ENCODE assay signal across 9 cellular contexts in the genomic region with DNA sequence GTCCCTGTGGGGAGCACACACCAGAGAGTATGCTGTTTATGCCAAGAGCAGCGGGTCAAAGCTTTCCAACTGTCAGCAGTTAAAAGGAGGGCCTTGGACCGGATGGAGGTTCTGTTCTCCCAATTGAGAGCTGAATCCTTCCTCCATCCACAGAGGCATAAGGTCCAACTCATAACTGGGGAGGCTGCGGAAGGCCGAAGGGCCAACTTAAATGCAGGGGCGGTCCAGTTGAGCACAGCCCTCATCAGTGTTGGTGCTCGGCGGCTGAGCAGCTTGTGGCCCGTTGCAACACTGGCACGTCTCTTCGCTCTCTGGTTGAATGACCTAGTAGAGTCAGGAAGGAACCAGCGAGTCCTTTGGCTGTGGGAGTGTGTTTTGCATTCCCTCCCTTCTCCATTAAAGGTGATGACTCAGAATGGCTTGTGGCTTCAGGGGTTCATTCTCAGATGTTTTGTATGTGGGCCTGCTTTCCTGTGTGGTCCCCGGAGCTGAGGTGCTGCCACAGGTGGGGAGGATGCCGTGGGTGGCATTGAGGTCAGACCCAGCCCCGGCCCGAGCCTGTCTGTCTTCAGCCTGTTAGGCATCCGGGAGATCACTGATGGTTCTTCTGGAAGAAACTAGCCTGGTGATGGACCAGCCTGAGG. TPM values are rescaled to one million over a fixed set of nuclear protein-coding genes. Genes with fewer than 3 reads are reported as not detected.
DNase-seq lines count a peak whose midpoint lies in the region; ATAC-seq and TF ChIP-seq lines count a peak whose summit lies in the region.
"Had no signal": no experiment of that assay in that cellular context is flagged by ENCODE, and none has a peak within 500 bp of the region (broad histone marks: within the 10 kb centered on the region; RNA-seq: fewer than 3 reads in every experiment).

No MANE protein-coding gene starts in this region.

- H3K9me3 ChIP-seq in heart left ventricle, result no peaks in the 10 kb centered on the region

- CTCF ChIA-PET in activated CD8-positive, alpha-beta T cell treated with anti-CD3 and anti-CD28 coated beads for 36 hours (lab: Charles Lee), result interaction anchor here (1.0 to 4.9 kb wide), 7 partner anchors 12 to 133 kb away, joined by 3 to 47 read pairs (median 5); no protein-coding TSS in a partner anchor

- peaks cover 9% of the 10 kb centered on the region for H3K27me3 Mint-ChIP-seq in activated CD8-positive, alpha-beta T cell treated with anti-CD3 and anti-CD28 coated beads for 36 hours

- peaks cover 0 to 25% (median 4%) of the 10 kb centered on the region in 12 donors for H3K4me1 ChIP-seq in heart left ventricle

- H3K27me3 ChIP-seq in heart left ventricle, result no peaks in the 10 kb centered on the region

- peaks cover 0 to 54% (median 20%) of the 10 kb centered on the region in 9 donors for H3K36me3 ChIP-seq in heart left ventricle

- DNase-seq in activated CD4-positive, CD25-positive, alpha-beta regulatory T cell treated with anti-CD3 and anti-CD28 coated beads, Interleukin-2, amount 50 U/mL, for 16 hours (ENCODE audit: low read depth, low spot score), result peak; percentile 2
- no peak for DNase-seq in activated CD4-positive, CD25-positive, alpha-beta regulatory T cell (lab: John Stamatoyannopoulos, UW)
- peak; percentile 91 for DNase-seq in activated CD8-positive, alpha-beta T cell treated with anti-CD3 and anti-CD28 coated beads for 36 hours
- DNase-seq in heart left ventricle (peak in 3 of 5 donors; percentile 28 to 68 (median 50)), NCI-H1048 (lab: John Stamatoyannopoulos, UW) (no peak), GM20000 (ENCODE audit: low spot score) (no peak), foreskin fibroblast (no peak)
- peak; percentile 43 to 65 for DNase-seq in stimulated activated effector memory CD8-positive, alpha-beta T cell treated with anti-CD3 and anti-CD28 coated beads, Interleukin-12 subunit alpha, Interleukin-12 subunit beta, amount 100 ng/mL, for 72 hours (ENCODE audit: low spot score in 2 of 2)
- DNase-seq: naive B cell had no signal

- H3K4me1 Mint-ChIP-seq in activated CD8-positive, alpha-beta T cell treated with anti-CD3 and anti-CD28 coated beads for 36 hours (ENCODE audit: low read depth), result peaks cover 43% of the 10 kb centered on the region
- peaks cover 39% of the 10 kb centered on the region for H3K4me1 Mint-ChIP-seq in stimulated activated effector memory CD8-positive, alpha-beta T cell treated with anti-CD3 and anti-CD28 coated beads, Interleukin-12 subunit alpha, Interleukin-12 subunit beta, amount 100 ng/mL, for 72 hours

- intact Hi-C loops in activated CD8-positive, alpha-beta T cell treated with anti-CD3 and anti-CD28 coated beads for 36 hours (cut with micrococcal nuclease), result loop anchor here (5.0 kb wide), 1 partner anchor 42 kb away; no protein-coding TSS in a partner anchor
- intact Hi-C loops in heart left ventricle (cut with DNase I), result no loop called here

- ATAC-seq in activated CD8-positive, alpha-beta T cell treated with anti-CD3 and anti-CD28 coated beads for 36 hours, result peak; percentile 93
- ATAC-seq in heart left ventricle, result peak; percentile 40 to 76 (median 66)
- ATAC-seq in stimulated activated effector memory CD8-positive, alpha-beta T cell treated with anti-CD3 and anti-CD28 coated beads, Interleukin-12 subunit alpha, Interleukin-12 subunit beta, amount 100 ng/mL, for 72 hours, result peak; percentile 92

- no peaks in the 10 kb centered on the region for H3K36me3 Mint-ChIP-seq in activated CD8-positive, alpha-beta T cell treated with anti-CD3 and anti-CD28 coated beads for 36 hours (ENCODE audit: low read depth)
- peaks cover 6% of the 10 kb centered on the region for H3K36me3 Mint-ChIP-seq in stimulated activated effector memory CD8-positive, alpha-beta T cell treated with anti-CD3 and anti-CD28 coated beads, Interleukin-12 subunit alpha, Interleukin-12 subunit beta, amount 100 ng/mL, for 72 hours
- H3K36me3 Mint-ChIP-seq: naive B cell had no signal

- no peak overlapping the region for H3K27ac Mint-ChIP-seq in activated CD8-positive, alpha-beta T cell treated with anti-CD3 and anti-CD28 coated beads for 36 hours
- peak overlapping the region; percentile 21 for H3K27ac Mint-ChIP-seq in stimulated activated effector memory CD8-positive, alpha-beta T cell treated with anti-CD3 and anti-CD28 coated beads, Interleukin-12 subunit alpha, Interleukin-12 subunit beta, amount 100 ng/mL, for 72 hours

- H3K9me3 Mint-ChIP-seq in activated CD8-positive, alpha-beta T cell treated with anti-CD3 and anti-CD28 coated beads for 36 hours, result no peaks in the 10 kb centered on the region
- H3K9me3 Mint-ChIP-seq in stimulated activated effector memory CD8-positive, alpha-beta T cell treated with anti-CD3 and anti-CD28 coated beads, Interleukin-12 subunit alpha, Interleukin-12 subunit beta, amount 100 ng/mL, for 72 hours, result no peaks in the 10 kb centered on the region
- H3K9me3 Mint-ChIP-seq: naive B cell had no signal

- peak overlapping the region in 11 of 12 donors; percentile 28 to 66 (median 48) for H3K27ac ChIP-seq in heart left ventricle

- POLR2A ChIA-PET in activated CD8-positive, alpha-beta T cell treated with anti-CD3 and anti-CD28 coated beads for 36 hours (lab: Charles Lee), result interaction anchor here (1.3 to 2.3 kb wide), 4 partner anchors 21 to 141 kb away, joined by 3 to 7 read pairs (median 4); a partner anchor contains a TSS

- no peak for TF ChIP-seq POLR2A in heart left ventricle (IDR thresholded peaks at IDR 0.05)

- WGBS in heart left ventricle, 4 donors, result 78 to 85% (median 79%) methylated on average over 16 of the region's 16 CpGs

- H3K4me3 Mint-ChIP-seq in activated CD8-positive, alpha-beta T cell treated with anti-CD3 and anti-CD28 coated beads for 36 hours, result no peak overlapping the region
- peak overlapping the region; percentile 38 for H3K4me3 Mint-ChIP-seq in stimulated activated effector memory CD8-positive, alpha-beta T cell treated with anti-CD3 and anti-CD28 coated beads, Interleukin-12 subunit alpha, Interleukin-12 subunit beta, amount 100 ng/mL, for 72 hours
- H3K4me3 Mint-ChIP-seq: naive B cell had no signal

- H3K4me3 ChIP-seq in heart left ventricle (no peak overlapping the region), foreskin fibroblast (ENCODE audit: low read depth in 1 of 2, low read length in 2 of 2) (no peak overlapping the region)

- no peak for TF ChIP-seq CTCF in activated CD8-positive, alpha-beta T cell treated with anti-CD3 and anti-CD28 coated beads for 36 hours (IDR thresholded peaks at IDR 0.05)
- TF ChIP-seq CTCF in heart left ventricle (IDR thresholded peaks at IDR 0.05) (no peak), GM20000 (IDR thresholded peaks at IDR 0.05; ENCODE audit: extremely low read depth, missing control alignments) (no peak), foreskin fibroblast (IDR thresholded peaks at IDR 0.05; ENCODE audit: low read depth, low read length) (no peak)

RNA-seq across cellular contexts. Expression of a gene that starts 44.8 kb away (rescaled TPM):
- not detected for total RNA-seq in activated CD8-positive, alpha-beta T cell treated with anti-CD3 and anti-CD28 coated beads for 36 hours
- total RNA-seq in heart left ventricle, result under 1 TPM in 4 of 9 donors, not detected in 5; 0.04 to 0.49 (median 0.10) TPM
- polyA plus RNA-seq in heart left ventricle, result under 1 TPM; 0.04 to 0.30 TPM

RNA-seq across cellular contexts. Expression of a gene that starts 54.4 kb away (rescaled TPM):
- not detected for total RNA-seq in activated CD8-positive, alpha-beta T cell treated with anti-CD3 and anti-CD28 coated beads for 36 hours
- 100 to 1,000 TPM in 3 of 9 donors, 10 to 100 TPM in 6; 35.7 to 153 (median 57.6) TPM for total RNA-seq in heart left ventricle
- 10 to 100 TPM; 30.5 to 34.9 TPM for polyA plus RNA-seq in heart left ventricle

Comparison
In these comparisons a context has a peak if more than half of its experiments do, and no peak if none do; other contexts are left out.
1. DNase-seq: peak in activated CD4-positive, CD25-positive, alpha-beta regulatory T cell treated with anti-CD3 and anti-CD28 coated beads, Interleukin-2, amount 50 U/mL, for 16 hours (single experiment), activated CD8-positive, alpha-beta T cell treated with anti-CD3 and anti-CD28 coated beads for 36 hours (single experiment), heart left ventricle (3 of 5) and stimulated activated effector memory CD8-positive, alpha-beta T cell treated with anti-CD3 and anti-CD28 coated beads, Interleukin-12 subunit alpha, Interleukin-12 subunit beta, amount 100 ng/mL, for 72 hours (2 of 2); none in activated CD4-positive, CD25-positive, alpha-beta regulatory T cell (0 of 4), NCI-H1048 (single experiment), GM20000 (single experiment) and foreskin fibroblast (0 of 2).
2. RNA of a gene that starts 54.4 kb away (total RNA-seq): 35.7 to 153 TPM in heart left ventricle; not detected in activated CD8-positive, alpha-beta T cell treated with anti-CD3 and anti-CD28 coated beads for 36 hours; every median in the first group is over 10 times any median in the second.
3. Peak in every context shown above with its lines, with median percentiles within 50 percentile points of each other: ATAC-seq.